In genomic region chrX:139204903-139205667, GRCh38 we compare ENCODE assay signal across 8 cellular contexts.
DNase-seq lines count a peak whose midpoint lies in the region; ATAC-seq, FAIRE-seq and TF ChIP-seq lines count a peak whose summit lies in the region.

No MANE protein-coding gene starts in this region.

- H3K27ac ChIP-seq in K562 (ENCODE audit: extremely low read depth, low read depth, low read length), result peak overlapping the region; percentile 70
- peak overlapping the region; percentile 62 to 86 (median 76) for H3K27ac ChIP-seq in stomach

- intact Hi-C loops in K562 (cut with micrococcal nuclease), result loop anchor here (5.0 kb wide), 1 partner anchor 78 kb away; no protein-coding TSS in a partner anchor
- intact Hi-C loops in left colon (cut with DNase I, micrococcal nuclease), result no loop called here
- intact Hi-C loops in stomach (cut with DNase I; ENCODE audit: low total_unique reads), result no loop called here

- no peak for FAIRE-seq in K562 (lab: Jason Lieb, UNC)

- BruUV-seq in K562 (replicated peaks; lab: Mats Ljungman, UMichigan), result no TSS peak

- POLR2A ChIA-PET in K562 (lab: Yijun Ruan, JAX), result interaction anchor here (0.7 to 1.6 kb wide), 4 partner anchors 10 to 15 kb away, joined by 3 to 5 read pairs (median 4); no protein-coding TSS in a partner anchor

- ATAC-seq in K562 (peak; percentile 68), left colon (peak; percentile 71), GM21723 (IDR thresholded peaks at IDR 0.05; ENCODE audit: unreplicated experiment) (no peak)

- H3K9me3 ChIP-seq in K562 (replicated peaks; ENCODE audit: control insufficient read depth, insufficient read depth, low read depth, low read length) (no peaks in the 10 kb centered on the region), stomach (peaks cover 0 to 5% (median 0%) of the 10 kb centered on the region in 4 donors)

- peaks cover 13% of the 10 kb centered on the region; the same call in 2 of the 3 replicates for H3K79me2 ChIP-seq in K562 (ENCODE audit: control insufficient read depth, insufficient read depth, low read length)

- H3K4me2 ChIP-seq in K562 (ENCODE audit: insufficient read depth, low read length), result peak overlapping the region; percentile 57

- CTCF ChIA-PET in K562 (lab: Yijun Ruan, JAX; ENCODE audit: low intra/inter-chr PET ratio), result no interaction called here

- in situ Hi-C loops in Caki2 (cut with HindIII; ENCODE audit: low pct_unique_long_range_greater_than_20kb, low sequenced_read_pairs) (no loop called here), KBM-7 (cut with MboI; ENCODE audit: low pct_unique_long_range_greater_than_20kb, low sequenced_read_pairs) (no loop called here), K562 (cut with MboI) (no loop called here)

- TF ChIP-seq EP300 in K562 (IDR thresholded peaks at IDR 0.05; ENCODE audit: low read length) (no peak), stomach (IDR thresholded peaks at IDR 0.05) (no peak)

- peak; percentile 66 for DNase-seq in Caki2 (ENCODE audit: low read depth)
- peak; percentile 91 for DNase-seq in KBM-7
- DNase-seq in K562 (ENCODE audit: extremely low read depth in 1 of 4, low spot score in 3 of 4), result peak; percentile 51 to 66 (median 60)
- peak; percentile 27 to 29 for DNase-seq in left colon
- DNase-seq in stomach, result peak; percentile 73
- no peak for DNase-seq in hepatic stellate cell (ENCODE audit: low spot score)
- DNase-seq in NCI-H226, result no peak

- H4K20me1 ChIP-seq in K562 (replicated peaks; ENCODE audit: control insufficient read depth, insufficient read depth, low read length), result no peaks in the 10 kb centered on the region

- 19% methylated on average over 33 of the region's 58 CpGs for WGBS in K562 (ENCODE audit: insufficient coverage, low coverage, missing lambda C conversion rate)
- WGBS in stomach, 5 donors, result 1 to 31% (median 9%) methylated on average over 6 to 57 of the region's 58 CpGs

- H2AFZ ChIP-seq in K562 (ENCODE audit: low read depth, low read length), result peak overlapping the region; percentile 77

- H3K9me1 ChIP-seq in K562 (ENCODE audit: control insufficient read depth, insufficient read depth, low read length), result no peaks in the 10 kb centered on the region

- TF ChIP-seq RAD21 in K562 (CRISPR knock-in tag; conservative IDR thresholded peaks at IDR 0.05 in 1 of 2, IDR thresholded peaks at IDR 0.05 in 1 of 2), result no peak

- H3K36me3 ChIP-seq in K562 (ENCODE audit: control insufficient read depth, insufficient read depth, low read length) (peaks cover 4% of the 10 kb centered on the region; the same call in 1 of the 3 replicates), stomach (no peaks in the 10 kb centered on the region)

- H3K4me1 ChIP-seq in K562 (replicated peaks in 1 of 2; ENCODE audit: control insufficient read depth in 2 of 2, insufficient read depth in 2 of 2, low read length in 2 of 2) (peaks cover 36 to 45% of the 10 kb centered on the region in 2 experiments; a peak in 4 of 5 replicates), stomach (peaks cover 0 to 36% (median 16%) of the 10 kb centered on the region in 4 donors)

- TF ChIP-seq POLR2A in K562 (conservative IDR thresholded peaks at IDR 0.05), result peak; percentile 70
- no peak for TF ChIP-seq POLR2A in stomach (IDR thresholded peaks at IDR 0.05)

- H3K4me3 ChIP-seq in K562, result peak overlapping the region; percentile 45
- peak overlapping the region; percentile 39 to 59 (median 52) for H3K4me3 ChIP-seq in stomach

- peak overlapping the region; percentile 64 to 91 for H3K9ac ChIP-seq in K562 (ENCODE audit: insufficient read depth in 1 of 2, low read depth in 2 of 2, low read length in 2 of 2)

- TF ChIP-seq CTCF in K562 (IDR thresholded peaks at IDR 0.05 in 2 of 3, conservative IDR thresholded peaks at IDR 0.05 in 1 of 3; ENCODE audit: insufficient read depth in 2 of 3, low read depth in 1 of 3, low read length in 3 of 3), result 0 out of 6 replicates have a peak, but pooled peaks of 2 of the 3 experiments have one; percentile 0 to 11
- no peak for TF ChIP-seq CTCF in stomach (IDR thresholded peaks at IDR 0.05)

- no peaks in the 10 kb centered on the region for H3K27me3 ChIP-seq in K562 (ENCODE audit: control insufficient read depth in 2 of 2, insufficient read depth in 2 of 2, low read length in 2 of 2)
- H3K27me3 ChIP-seq in stomach, result peaks cover 0 to 16% (median 15%) of the 10 kb centered on the region in 3 donors

TF ChIP-seq in K562, 482 proteins besides CTCF, POLR2A, EP300 and RAD21 (continues in another document):
- no peak for TF ChIP-seq TSC22D4 (tag; IDR thresholded peaks at IDR 0.05)
- no peak for TF ChIP-seq HMG20A (CRISPR knock-in tag; conservative IDR thresholded peaks at IDR 0.05)
- no peak for TF ChIP-seq FOXA1 (IDR thresholded peaks at IDR 0.05; ENCODE audit: borderline replicate concordance)
- no peak for TF ChIP-seq HEY1 (CRISPR knock-in tag; IDR thresholded peaks at IDR 0.05; ENCODE audit: borderline replicate concordance)
- no peak for TF ChIP-seq PTBP1 (IDR thresholded peaks at IDR 0.05; ENCODE audit: low read depth, low read length)
- TF ChIP-seq FOSL1 (tag; conservative IDR thresholded peaks at IDR 0.05), result no peak
- TF ChIP-seq HOXB6 (CRISPR knock-in tag; IDR thresholded peaks at IDR 0.05; ENCODE audit: borderline replicate concordance), result no peak
- TF ChIP-seq SMC3 (conservative IDR thresholded peaks at IDR 0.05; ENCODE audit: insufficient read depth, low read depth, low read length), result no peak
- no peak for TF ChIP-seq ZNF57 (CRISPR knock-in tag; IDR thresholded peaks at IDR 0.05)
- TF ChIP-seq KLF1 (tag; IDR thresholded peaks at IDR 0.05), result no peak
- TF ChIP-seq ZNF780A (CRISPR knock-in tag; IDR thresholded peaks at IDR 0.05), result no peak
- no peak for TF ChIP-seq EWSR1 (IDR thresholded peaks at IDR 0.05; ENCODE audit: borderline replicate concordance, low read depth, partially characterized antibody)
- TF ChIP-seq, protein P1, sequence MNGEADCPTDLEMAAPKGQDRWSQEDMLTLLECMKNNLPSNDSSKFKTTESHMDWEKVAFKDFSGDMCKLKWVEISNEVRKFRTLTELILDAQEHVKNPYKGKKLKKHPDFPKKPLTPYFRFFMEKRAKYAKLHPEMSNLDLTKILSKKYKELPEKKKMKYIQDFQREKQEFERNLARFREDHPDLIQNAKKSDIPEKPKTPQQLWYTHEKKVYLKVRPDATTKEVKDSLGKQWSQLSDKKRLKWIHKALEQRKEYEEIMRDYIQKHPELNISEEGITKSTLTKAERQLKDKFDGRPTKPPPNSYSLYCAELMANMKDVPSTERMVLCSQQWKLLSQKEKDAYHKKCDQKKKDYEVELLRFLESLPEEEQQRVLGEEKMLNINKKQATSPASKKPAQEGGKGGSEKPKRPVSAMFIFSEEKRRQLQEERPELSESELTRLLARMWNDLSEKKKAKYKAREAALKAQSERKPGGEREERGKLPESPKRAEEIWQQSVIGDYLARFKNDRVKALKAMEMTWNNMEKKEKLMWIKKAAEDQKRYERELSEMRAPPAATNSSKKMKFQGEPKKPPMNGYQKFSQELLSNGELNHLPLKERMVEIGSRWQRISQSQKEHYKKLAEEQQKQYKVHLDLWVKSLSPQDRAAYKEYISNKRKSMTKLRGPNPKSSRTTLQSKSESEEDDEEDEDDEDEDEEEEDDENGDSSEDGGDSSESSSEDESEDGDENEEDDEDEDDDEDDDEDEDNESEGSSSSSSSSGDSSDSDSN (IDR thresholded peaks at IDR 0.05; ENCODE audit: borderline replicate concordance in 1 of 2, low read depth in 2 of 2, low read length in 2 of 2), result no peak
- TF ChIP-seq, protein P2, sequence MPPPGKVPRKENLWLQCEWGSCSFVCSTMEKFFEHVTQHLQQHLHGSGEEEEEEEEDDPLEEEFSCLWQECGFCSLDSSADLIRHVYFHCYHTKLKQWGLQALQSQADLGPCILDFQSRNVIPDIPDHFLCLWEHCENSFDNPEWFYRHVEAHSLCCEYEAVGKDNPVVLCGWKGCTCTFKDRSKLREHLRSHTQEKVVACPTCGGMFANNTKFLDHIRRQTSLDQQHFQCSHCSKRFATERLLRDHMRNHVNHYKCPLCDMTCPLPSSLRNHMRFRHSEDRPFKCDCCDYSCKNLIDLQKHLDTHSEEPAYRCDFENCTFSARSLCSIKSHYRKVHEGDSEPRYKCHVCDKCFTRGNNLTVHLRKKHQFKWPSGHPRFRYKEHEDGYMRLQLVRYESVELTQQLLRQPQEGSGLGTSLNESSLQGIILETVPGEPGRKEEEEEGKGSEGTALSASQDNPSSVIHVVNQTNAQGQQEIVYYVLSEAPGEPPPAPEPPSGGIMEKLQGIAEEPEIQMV (tag; conservative IDR thresholded peaks at IDR 0.05; ENCODE audit: low read depth), result no peak
- TF ChIP-seq SAFB2 (IDR thresholded peaks at IDR 0.05; ENCODE audit: borderline replicate concordance, low read depth, low read length, severe bottlenecking), result no peak
- TF ChIP-seq ESRRA (IDR thresholded peaks at IDR 0.05; ENCODE audit: borderline replicate concordance, low read depth), result no peak
- no peak for TF ChIP-seq MAFK (IDR thresholded peaks at IDR 0.05; ENCODE audit: low read length)
- no peak for TF ChIP-seq PHF20 (IDR thresholded peaks at IDR 0.05; ENCODE audit: partially characterized antibody)
- no peak for TF ChIP-seq FOXA3 (CRISPR knock-in tag; conservative IDR thresholded peaks at IDR 0.05 in 1 of 2, IDR thresholded peaks at IDR 0.05 in 1 of 2)
- TF ChIP-seq ZNF253 (CRISPR knock-in tag; conservative IDR thresholded peaks at IDR 0.05), result no peak
- peak; percentile 31; the same call in 1 of the 2 replicates for TF ChIP-seq SMAD4 (CRISPR knock-in tag; conservative IDR thresholded peaks at IDR 0.05)
- TF ChIP-seq ZNF134 (CRISPR knock-in tag; conservative IDR thresholded peaks at IDR 0.05), result no peak
- TF ChIP-seq NR2C2 (CRISPR knock-in tag; IDR thresholded peaks at IDR 0.05), result no peak
- peak; percentile 54; the same call in 1 of the 2 replicates for TF ChIP-seq NR2C2 (tag; IDR thresholded peaks at IDR 0.05)
- no peak for TF ChIP-seq STAT5A (IDR thresholded peaks at IDR 0.05; ENCODE audit: borderline replicate concordance, low read length)
- TF ChIP-seq ELK1 (CRISPR knock-in tag; IDR thresholded peaks at IDR 0.05), result no peak
- TF ChIP-seq ZNF263 (CRISPR knock-in tag; IDR thresholded peaks at IDR 0.05; ENCODE audit: borderline replicate concordance), result no peak
- no peak for TF ChIP-seq NR2F6 (CRISPR knock-in tag; IDR thresholded peaks at IDR 0.05)
- TF ChIP-seq ZNF3 (CRISPR knock-in tag; IDR thresholded peaks at IDR 0.05), result no peak

Comparison
In these comparisons a context has a peak if more than half of its experiments do, and no peak if none do; other contexts are left out.
1. DNase-seq: peak in Caki2 (single experiment), KBM-7 (single experiment), K562 (4 of 4), left colon (2 of 2) and stomach (single experiment); none in hepatic stellate cell (single experiment) and NCI-H226 (single experiment).
2. CTCF ChIP-seq: peak in K562 (2 of 3); none in stomach (0 of 7).